ENCODE assay signal across 14 cellular contexts in the genomic region with DNA sequence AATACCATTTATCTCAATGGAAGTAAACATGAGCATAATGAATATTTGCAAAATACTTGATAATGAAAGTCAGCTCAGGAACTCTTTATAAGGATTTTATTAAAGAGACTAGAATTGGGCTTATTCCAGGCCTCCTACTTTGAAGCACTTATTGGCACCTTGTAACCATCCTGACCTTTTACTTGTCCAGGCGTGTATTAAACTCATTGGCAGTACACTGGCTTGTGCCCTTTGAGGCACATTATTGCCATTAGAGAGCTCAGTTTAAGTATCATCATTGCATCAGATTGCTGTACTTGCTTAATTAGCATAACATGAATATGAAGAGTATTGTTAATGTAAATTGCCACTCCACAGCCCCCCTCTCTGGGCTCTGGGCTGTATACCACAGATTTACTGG.
A peak's percentile ranks its signal among the peaks of the same experiment; 100 is the strongest.
DNase-seq lines count a peak whose midpoint lies in the region; ATAC-seq and TF ChIP-seq lines count a peak whose summit lies in the region.
"Had no signal": no experiment of that assay in that cellular context is flagged by ENCODE, and none has a peak within 500 bp of the region (broad histone marks: within the 10 kb centered on the region; RNA-seq: fewer than 3 reads in every experiment).

No MANE protein-coding gene starts in this region.

- DNase-seq in A673 (ENCODE audit: low spot score): peak; percentile 62
- DNase-seq in GM23338 (ENCODE audit: low spot score): no peak
- DNase-seq in NCI-H1105 treated with DMSO at 0.1 percent for 48 hours (lab: John Stamatoyannopoulos, UW): peak; percentile 72
- DNase-seq in WTC11 (ENCODE audit: low spot score): no peak
- no peak for DNase-seq in lower leg skin (ENCODE audit: low spot score in 2 of 2)
- no peak for DNase-seq in activated T-cell treated with anti-CD3 and anti-CD28 coated beads, Interleukin-2, amount 50 U/mL, for 4 hours
- DNase-seq in activated CD4-positive, alpha-beta T cell treated with anti-CD3 and anti-CD28 coated beads, Interleukin-2, amount 10 ng/mL, durations not matched to agents 24 days and 14 days: no peak
- DNase-seq: Caco-2; CD8-positive, alpha-beta memory T cell; DMS53; GF-D8 had no signal

- no peak for TF ChIP-seq CTCF in A673 (conservative IDR thresholded peaks at IDR 0.05; ENCODE audit: low read depth, low read length)
- TF ChIP-seq CTCF in GM23338 (conservative IDR thresholded peaks at IDR 0.05; ENCODE audit: low read depth in 2 of 2): no peak
- no peak for TF ChIP-seq CTCF in WTC11 (IDR thresholded peaks at IDR 0.05)
- no peak for TF ChIP-seq CTCF in lower leg skin (IDR thresholded peaks at IDR 0.05)

- no peaks in the 10 kb centered on the region; the same call in 1 of the 2 replicates for H3K9me2 ChIP-seq in GM23338 (ENCODE audit: insufficient read depth)

- H3K79me2 ChIP-seq in GM23338 (replicated peaks; ENCODE audit: insufficient read depth): no peaks in the 10 kb centered on the region

- peak overlapping the region; percentile 45 for H3K4me2 ChIP-seq in GM23338
- H3K4me2 ChIP-seq: A549 had no signal

- H3K27ac Mint-ChIP-seq in GM23338: peak overlapping the region; percentile 69
- H3K27ac Mint-ChIP-seq in WTC11: no peak overlapping the region
- H3K27ac Mint-ChIP-seq in activated CD4-positive, alpha-beta T cell treated with anti-CD3 and anti-CD28 coated beads, Interleukin-2, amount 10 ng/mL, durations not matched to agents 24 days and 14 days: no peak overlapping the region
- H3K27ac Mint-ChIP-seq: CD8-positive, alpha-beta memory T cell had no signal

- no peaks in the 10 kb centered on the region for H3K9me3 Mint-ChIP-seq in GM23338
- H3K9me3 Mint-ChIP-seq in WTC11: no peaks in the 10 kb centered on the region
- peaks cover 10% of the 10 kb centered on the region for H3K9me3 Mint-ChIP-seq in activated T-cell treated with anti-CD3 and anti-CD28 coated beads, Interleukin-2, amount 50 U/mL, for 4 hours
- no peaks in the 10 kb centered on the region for H3K9me3 Mint-ChIP-seq in activated CD4-positive, alpha-beta T cell treated with anti-CD3 and anti-CD28 coated beads, Interleukin-2, amount 10 ng/mL, durations not matched to agents 24 days and 14 days

- H3K9me3 ChIP-seq in A673 (ENCODE audit: low read depth, low read length, poor library complexity, severe bottlenecking): no peaks in the 10 kb centered on the region
- H3K9me3 ChIP-seq: A549, Caco-2 had no signal

- H3K27me3 Mint-ChIP-seq in GM23338 (ENCODE audit: insufficient read depth, low read depth, poor library complexity) (no peaks in the 10 kb centered on the region), WTC11 (ENCODE audit: low read depth) (no peaks in the 10 kb centered on the region)
- no peaks in the 10 kb centered on the region for H3K27me3 Mint-ChIP-seq in activated T-cell treated with anti-CD3 and anti-CD28 coated beads, Interleukin-2, amount 50 U/mL, for 4 hours (ENCODE audit: low read depth)
- no peaks in the 10 kb centered on the region for H3K27me3 Mint-ChIP-seq in activated CD4-positive, alpha-beta T cell treated with anti-CD3 and anti-CD28 coated beads, Interleukin-2, amount 10 ng/mL, durations not matched to agents 24 days and 14 days
- H3K27me3 Mint-ChIP-seq: CD8-positive, alpha-beta memory T cell had no signal

- TF ChIP-seq POLR2A in lower leg skin (IDR thresholded peaks at IDR 0.05): no peak

- POLR2A ChIA-PET in A673 (lab: Charles Lee; ENCODE audit: low non-redundant PET) (no interaction called here), WTC11 (lab: Charles Lee) (no interaction called here)

- intact Hi-C loops in A673 (cut with micrococcal nuclease; ENCODE audit: unreplicated experiment): no loop called here
- intact Hi-C loops in lower leg skin (cut with DNase I; ENCODE audit: low total_unique reads): no loop called here
- intact Hi-C loops in activated CD4-positive, alpha-beta T cell treated with anti-CD3 and anti-CD28 coated beads, Interleukin-2, amount 10 ng/mL, durations not matched to agents 24 days and 14 days (cut with micrococcal nuclease): no loop called here

- H3K4me3 ChIP-seq in A673 (ENCODE audit: low read depth, low read length, poor library complexity, severe bottlenecking) (no peak overlapping the region), GM23338 (no peak overlapping the region), lower leg skin (ENCODE audit: low read depth, poor library complexity, severe bottlenecking) (no peak overlapping the region)
- H3K4me3 ChIP-seq: A549 had no signal

- no peak overlapping the region for H2AFZ ChIP-seq in GM23338

- H4K20me1 ChIP-seq in GM23338 (replicated peaks; ENCODE audit: insufficient read depth): no peaks in the 10 kb centered on the region

- CTCF ChIA-PET in A673 (lab: Charles Lee) (no interaction called here), WTC11 (lab: Charles Lee) (interaction anchor here (1.0 kb wide), 1 partner anchor 16 kb away, joined by 3 read pairs; no protein-coding TSS in a partner anchor)

- H3K4me1 ChIP-seq in A673 (ENCODE audit: insufficient read depth, low read length, poor library complexity, severe bottlenecking) (peaks cover 64% of the 10 kb centered on the region), GM23338 (ENCODE audit: insufficient read depth) (peaks cover 42% of the 10 kb centered on the region)
- H3K4me1 ChIP-seq: A549, Caco-2 had no signal

- H3F3A ChIP-seq in GM23338 (replicated peaks; ENCODE audit: low read depth): no peaks in the 10 kb centered on the region

- H3K36me3 Mint-ChIP-seq in GM23338 (ENCODE audit: low read depth) (no peaks in the 10 kb centered on the region), WTC11 (no peaks in the 10 kb centered on the region)
- no peaks in the 10 kb centered on the region for H3K36me3 Mint-ChIP-seq in activated T-cell treated with anti-CD3 and anti-CD28 coated beads, Interleukin-2, amount 50 U/mL, for 4 hours (ENCODE audit: insufficient read depth)
- H3K36me3 Mint-ChIP-seq in activated CD4-positive, alpha-beta T cell treated with anti-CD3 and anti-CD28 coated beads, Interleukin-2, amount 10 ng/mL, durations not matched to agents 24 days and 14 days (ENCODE audit: low read depth): no peaks in the 10 kb centered on the region
- H3K36me3 Mint-ChIP-seq: CD8-positive, alpha-beta memory T cell had no signal

- no TSS peak for BruUV-seq in A673 (replicated peaks; lab: Mats Ljungman, UMichigan)

- H3K27me3 ChIP-seq in A673 (replicated peaks; ENCODE audit: insufficient read depth, low read depth, low read length, poor library complexity): no peaks in the 10 kb centered on the region
- H3K27me3 ChIP-seq in GM23338 (ENCODE audit: insufficient read depth): no peaks in the 10 kb centered on the region

- no peak overlapping the region for H3K4me3 Mint-ChIP-seq in GM23338
- H3K4me3 Mint-ChIP-seq in WTC11: no peak overlapping the region
- H3K4me3 Mint-ChIP-seq in activated T-cell treated with anti-CD3 and anti-CD28 coated beads, Interleukin-2, amount 50 U/mL, for 4 hours: no peak overlapping the region
- H3K4me3 Mint-ChIP-seq in activated CD4-positive, alpha-beta T cell treated with anti-CD3 and anti-CD28 coated beads, Interleukin-2, amount 10 ng/mL, durations not matched to agents 24 days and 14 days: no peak overlapping the region
- H3K4me3 Mint-ChIP-seq: CD8-positive, alpha-beta memory T cell had no signal

- peak overlapping the region; percentile 87 for H3K27ac ChIP-seq in A673 (ENCODE audit: low read depth, low read length, poor library complexity, severe bottlenecking)
- H3K27ac ChIP-seq in GM23338 (ENCODE audit: low read depth): no peak overlapping the region
- H3K27ac ChIP-seq: A549, HL-60 had no signal

- H3K4me1 Mint-ChIP-seq in GM23338 (peaks cover 41% of the 10 kb centered on the region), WTC11 (peaks cover 38% of the 10 kb centered on the region)
- no peaks in the 10 kb centered on the region for H3K4me1 Mint-ChIP-seq in activated T-cell treated with anti-CD3 and anti-CD28 coated beads, Interleukin-2, amount 50 U/mL, for 4 hours (ENCODE audit: low read depth)
- H3K4me1 Mint-ChIP-seq in activated CD4-positive, alpha-beta T cell treated with anti-CD3 and anti-CD28 coated beads, Interleukin-2, amount 10 ng/mL, durations not matched to agents 24 days and 14 days: no peaks in the 10 kb centered on the region
- H3K4me1 Mint-ChIP-seq: CD8-positive, alpha-beta memory T cell had no signal

- H3K36me3 ChIP-seq in A673 (ENCODE audit: insufficient read depth, low read length, poor library complexity, severe bottlenecking): no peaks in the 10 kb centered on the region
- H3K36me3 ChIP-seq in GM23338 (ENCODE audit: insufficient read depth): no peaks in the 10 kb centered on the region

- ATAC-seq in GM23338 (peak; percentile 45; the same call in 2 of the 3 replicates), WTC11 (peak; percentile 49)
- ATAC-seq in activated T-cell treated with anti-CD3 and anti-CD28 coated beads, Interleukin-2, amount 50 U/mL, for 4 hours: no peak
- ATAC-seq: A549, HCT116 had no signal

- 58% methylated on average over 1 of the region's 1 CpG for WGBS in lower leg skin, 2 donors

TF ChIP-seq in GM23338, 12 proteins besides CTCF, POLR2A, EP300 and RAD21 (continues in another document):
- TF ChIP-seq ZNF114 (CRISPR knock-in tag; IDR thresholded peaks at IDR 0.05) (no peak), POLR2AphosphoS5 (IDR thresholded peaks at IDR 0.05; ENCODE audit: low read depth) (no peak), NANOG (IDR thresholded peaks at IDR 0.05; ENCODE audit: borderline replicate concordance) (no peak), STAT1 (IDR thresholded peaks at IDR 0.05; ENCODE audit: unreplicated experiment) (no peak)

TF ChIP-seq in WTC11, 78 proteins besides CTCF, POLR2A, EP300 and RAD21 (continues in another document):
- TF ChIP-seq ZNF512 (CRISPR knock-in tag; IDR thresholded peaks at IDR 0.05; ENCODE audit: borderline replicate concordance): no peak

Comparison
In these comparisons a context has a peak if more than half of its experiments do, and no peak if none do; other contexts are left out.
1. DNase-seq: peak in A673 (single experiment) and NCI-H1105 treated with DMSO at 0.1 percent for 48 hours (single experiment); none in GM23338 (single experiment), WTC11 (single experiment), lower leg skin (0 of 2), activated T-cell treated with anti-CD3 and anti-CD28 coated beads, Interleukin-2, amount 50 U/mL, for 4 hours (single experiment) and activated CD4-positive, alpha-beta T cell treated with anti-CD3 and anti-CD28 coated beads, Interleukin-2, amount 10 ng/mL, durations not matched to agents 24 days and 14 days (single experiment).
2. ATAC-seq: peak in GM23338 (single experiment) and WTC11 (single experiment); none in activated T-cell treated with anti-CD3 and anti-CD28 coated beads, Interleukin-2, amount 50 U/mL, for 4 hours (0 of 2).